32 cellular contexts compared by ENCODE assay signal in the genomic region with DNA sequence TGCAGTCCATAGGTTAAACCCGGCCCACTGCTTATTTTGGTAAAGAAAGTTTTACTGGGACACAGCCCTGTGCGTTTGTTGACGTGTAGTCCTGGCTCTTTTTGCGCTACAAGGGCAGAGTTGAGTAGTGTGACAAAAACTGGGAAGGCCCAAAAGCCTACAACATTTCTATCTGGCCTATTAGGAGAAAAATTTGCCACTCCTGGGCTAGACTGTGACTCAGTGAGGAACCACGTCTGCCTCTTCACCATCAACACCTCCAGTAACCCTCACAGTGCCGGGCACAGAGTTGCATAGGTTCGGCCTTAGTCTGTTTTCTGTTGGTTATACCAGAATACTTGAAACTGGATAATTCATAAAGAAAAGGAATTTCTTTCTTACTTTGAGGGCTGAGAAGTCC.
"Had no signal": no experiment of that assay in that cellular context is flagged by ENCODE, and none has a peak within 500 bp of the region (broad histone marks: within the 10 kb centered on the region; RNA-seq: fewer than 3 reads in every experiment).

No MANE protein-coding gene starts in this region.

- H3K27ac Mint-ChIP-seq: activated CD4-positive, alpha-beta memory T cell treated with anti-CD3 and anti-CD28 coated beads for 36 hours; activated CD4-positive, alpha-beta T cell treated with anti-CD3 and anti-CD28 coated beads for 36 hours; activated CD4-positive, alpha-beta T cell treated with anti-CD3 and anti-CD28 coated beads, Interleukin-2, amount 10 ng/mL, durations not matched to agents 24 days and 14 days; activated CD8-positive, alpha-beta memory T cell treated with anti-CD3 and anti-CD28 coated beads, Interleukin-2, amount 10 ng/mL, durations not matched to agents 7 days and 5 days; activated CD8-positive, alpha-beta T cell treated with anti-CD3 and anti-CD28 coated beads, Interleukin-2, amount 10 ng/mL, durations not matched to agents 7 days and 5 days; activated naive CD4-positive, alpha-beta T cell treated with anti-CD3 and anti-CD28 coated beads, Interleukin-2, amount 10 ng/mL, durations not matched to agents 7 days and 5 days; activated naive CD8-positive, alpha-beta T cell; activated T-cell treated with anti-CD3 and anti-CD28 coated beads, Interleukin-2, amount 50 U/mL, for 24 hours; activated T-cell treated with anti-CD3 and anti-CD28 coated beads, Interleukin-2, amount 50 U/mL, for 72 hours; effector memory CD8-positive, alpha-beta T cell; T-helper 17 cell; T-helper 2 cell treated with Interferon-gamma antibody and Interleukin-4, amounts not matched to agents 5 μg/mL and 100 μg/mL, for 36 hours had no signal

- H3K4me1 Mint-ChIP-seq: activated CD4-positive, alpha-beta T cell treated with anti-CD3 and anti-CD28 coated beads for 36 hours; activated CD4-positive, alpha-beta T cell treated with anti-CD3 and anti-CD28 coated beads, Interleukin-2, amount 10 ng/mL, durations not matched to agents 24 days and 14 days; activated CD8-positive, alpha-beta memory T cell treated with anti-CD3 and anti-CD28 coated beads, Interleukin-2, amount 10 ng/mL, durations not matched to agents 7 days and 5 days; activated naive CD4-positive, alpha-beta T cell treated with anti-CD3 and anti-CD28 coated beads, Interleukin-2, amount 10 ng/mL, durations not matched to agents 7 days and 5 days; central memory CD8-positive, alpha-beta T cell; T-helper 17 cell had no signal

- H3K27me3 Mint-ChIP-seq: activated CD4-positive, alpha-beta memory T cell treated with anti-CD3 and anti-CD28 coated beads for 36 hours; activated CD4-positive, alpha-beta T cell treated with anti-CD3 and anti-CD28 coated beads, Interleukin-2, amount 10 ng/mL, durations not matched to agents 24 days and 14 days; activated CD8-positive, alpha-beta memory T cell treated with anti-CD3 and anti-CD28 coated beads, Interleukin-2, amount 10 ng/mL, durations not matched to agents 7 days and 5 days; activated naive CD4-positive, alpha-beta T cell treated with anti-CD3 and anti-CD28 coated beads, Interleukin-2, amount 10 ng/mL, durations not matched to agents 7 days and 5 days; activated naive CD8-positive, alpha-beta T cell; effector memory CD8-positive, alpha-beta T cell had no signal

- H3K36me3 ChIP-seq: esophagus muscularis mucosa, gastrocnemius medialis had no signal

- ATAC-seq: activated CD4-positive, alpha-beta T cell treated with anti-CD3 and anti-CD28 coated beads for 36 hours; activated CD8-positive, alpha-beta memory T cell treated with anti-CD3 and anti-CD28 coated beads, Interleukin-2, amount 10 ng/mL, durations not matched to agents 7 days and 5 days; activated CD8-positive, alpha-beta T cell treated with anti-CD3 and anti-CD28 coated beads, Interleukin-2, amount 10 ng/mL, durations not matched to agents 7 days and 5 days; activated T-cell treated with anti-CD3 and anti-CD28 coated beads, Interleukin-2, amount 50 U/mL, for 72 hours; body of pancreas; effector memory CD8-positive, alpha-beta T cell; foreskin keratinocyte; gastrocnemius medialis; SK-N-SH treated with all-trans-retinoic acid at 6 μM for 48 hours; T-helper 17 cell had no signal

- H3K9me3 ChIP-seq: body of pancreas, esophagus muscularis mucosa, gastrocnemius medialis had no signal

- H3K4me3 ChIP-seq: body of pancreas, esophagus muscularis mucosa, gastrocnemius medialis had no signal

- H3K36me3 Mint-ChIP-seq: activated CD4-positive, alpha-beta memory T cell treated with anti-CD3 and anti-CD28 coated beads for 36 hours; activated CD8-positive, alpha-beta memory T cell treated with anti-CD3 and anti-CD28 coated beads, Interleukin-2, amount 10 ng/mL, durations not matched to agents 7 days and 5 days; activated naive CD4-positive, alpha-beta T cell treated with anti-CD3 and anti-CD28 coated beads, Interleukin-2, amount 10 ng/mL, durations not matched to agents 7 days and 5 days; activated naive CD8-positive, alpha-beta T cell had no signal

- H3K27me3 ChIP-seq: body of pancreas, esophagus muscularis mucosa, foreskin keratinocyte, gastrocnemius medialis had no signal

- DNase-seq: activated CD4-positive, alpha-beta memory T cell treated with anti-CD3 and anti-CD28 coated beads for 36 hours; activated CD4-positive, alpha-beta T cell treated with anti-CD3 and anti-CD28 coated beads for 36 hours; activated CD4-positive, alpha-beta T cell treated with anti-CD3 and anti-CD28 coated beads, Interleukin-2, amount 10 ng/mL, durations not matched to agents 24 days and 14 days; activated CD4-positive, CD25-positive, alpha-beta regulatory T cell; activated CD4-positive, CD25-positive, alpha-beta regulatory T cell treated with anti-CD3 and anti-CD28 coated beads, Interleukin-2, amount 50 U/mL, for 72 hours; activated CD8-positive, alpha-beta memory T cell treated with anti-CD3 and anti-CD28 coated beads, Interleukin-2, amount 10 ng/mL, durations not matched to agents 7 days and 5 days; activated CD8-positive, alpha-beta memory T cell treated with anti-CD3 and anti-CD28 coated beads, Interleukin-2, amount 50 U/mL, for 48 hours; activated CD8-positive, alpha-beta T cell treated with anti-CD3 and anti-CD28 coated beads, Interleukin-2, amount 10 ng/mL, durations not matched to agents 7 days and 5 days; activated gamma-delta T cell; activated naive CD4-positive, alpha-beta T cell; activated naive CD4-positive, alpha-beta T cell treated with anti-CD3 and anti-CD28 coated beads, Interleukin-2, amount 10 ng/mL, durations not matched to agents 7 days and 5 days; activated T-cell treated with anti-CD3 and anti-CD28 coated beads for 4 hours; activated T-cell treated with anti-CD3 and anti-CD28 coated beads, Interleukin-2, amount 50 U/mL, for 24 hours; activated T-cell treated with anti-CD3 and anti-CD28 coated beads, Interleukin-2, amount 50 U/mL, for 72 hours; amniotic stem cell; anterior cingulate cortex; body of pancreas; cortex of kidney; dermis blood vessel endothelial cell; effector CD4-positive, alpha-beta T cell; effector memory CD8-positive, alpha-beta T cell; erythroblast; foreskin keratinocyte; gastrocnemius medialis; T-helper 1 cell; T-helper 17 cell; T1000 had no signal

- H3K9me3 Mint-ChIP-seq: activated CD4-positive, alpha-beta memory T cell treated with anti-CD3 and anti-CD28 coated beads for 36 hours; activated CD4-positive, alpha-beta T cell treated with anti-CD3 and anti-CD28 coated beads, Interleukin-2, amount 10 ng/mL, durations not matched to agents 24 days and 14 days; activated naive CD4-positive, alpha-beta T cell treated with anti-CD3 and anti-CD28 coated beads, Interleukin-2, amount 10 ng/mL, durations not matched to agents 7 days and 5 days; activated T-cell treated with anti-CD3 and anti-CD28 coated beads, Interleukin-2, amount 50 U/mL, for 24 hours; activated T-cell treated with anti-CD3 and anti-CD28 coated beads, Interleukin-2, amount 50 U/mL, for 72 hours; central memory CD8-positive, alpha-beta T cell; effector memory CD8-positive, alpha-beta T cell; T-helper 2 cell treated with Interferon-gamma antibody and Interleukin-4, amounts not matched to agents 5 μg/mL and 100 μg/mL, for 36 hours had no signal

- H3K27ac ChIP-seq: body of pancreas, foreskin keratinocyte had no signal

- H3K4me1 ChIP-seq: body of pancreas, foreskin keratinocyte had no signal

- H3K4me3 Mint-ChIP-seq: activated CD4-positive, alpha-beta memory T cell treated with anti-CD3 and anti-CD28 coated beads for 36 hours; activated CD4-positive, alpha-beta T cell treated with anti-CD3 and anti-CD28 coated beads for 36 hours; activated CD4-positive, alpha-beta T cell treated with anti-CD3 and anti-CD28 coated beads, Interleukin-2, amount 10 ng/mL, durations not matched to agents 24 days and 14 days; activated CD8-positive, alpha-beta memory T cell treated with anti-CD3 and anti-CD28 coated beads, Interleukin-2, amount 10 ng/mL, durations not matched to agents 7 days and 5 days; activated CD8-positive, alpha-beta T cell treated with anti-CD3 and anti-CD28 coated beads, Interleukin-2, amount 10 ng/mL, durations not matched to agents 7 days and 5 days; activated naive CD4-positive, alpha-beta T cell treated with anti-CD3 and anti-CD28 coated beads, Interleukin-2, amount 10 ng/mL, durations not matched to agents 7 days and 5 days; activated naive CD8-positive, alpha-beta T cell; activated T-cell treated with anti-CD3 and anti-CD28 coated beads, Interleukin-2, amount 50 U/mL, for 24 hours; activated T-cell treated with anti-CD3 and anti-CD28 coated beads, Interleukin-2, amount 50 U/mL, for 72 hours; central memory CD8-positive, alpha-beta T cell; effector memory CD8-positive, alpha-beta T cell; T-helper 17 cell; T-helper 2 cell treated with Interferon-gamma antibody and Interleukin-4, amounts not matched to agents 5 μg/mL and 100 μg/mL, for 36 hours had no signal
